In the genomic region with DNA sequence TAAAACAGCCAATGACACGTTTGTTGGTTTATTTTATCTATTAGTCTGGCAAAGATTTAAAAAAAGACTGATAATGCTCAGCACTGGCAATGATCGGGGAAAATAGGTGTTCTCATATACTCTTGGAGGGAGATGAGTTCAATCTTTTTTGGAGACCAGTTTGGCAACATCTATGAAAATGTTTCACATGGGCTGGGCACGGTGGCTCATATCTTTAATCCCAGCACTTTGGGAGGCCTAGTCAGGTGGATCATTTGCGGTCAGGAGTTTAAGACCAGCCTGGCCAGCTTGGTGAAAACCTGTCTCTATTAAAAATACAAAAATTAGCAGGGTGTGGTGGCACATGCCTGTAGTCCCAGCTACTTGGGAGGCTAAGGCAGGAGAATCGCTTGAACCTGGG, we compare ENCODE assay signal across 37 cellular contexts. TPM values are rescaled to one million over a fixed set of nuclear protein-coding genes. Genes with fewer than 3 reads are reported as not detected.
"Had no signal": no experiment of that assay in that cellular context is flagged by ENCODE, and none has a peak within 500 bp of the region (broad histone marks: within the 10 kb centered on the region; RNA-seq: fewer than 3 reads in every experiment).

No MANE protein-coding gene starts in this region.

- H3K4me3 Mint-ChIP-seq: activated CD4-positive, alpha-beta memory T cell treated with anti-CD3 and anti-CD28 coated beads for 36 hours; activated naive CD4-positive, alpha-beta T cell treated with anti-CD3 and anti-CD28 coated beads for 36 hours; activated naive CD8-positive, alpha-beta T cell treated with anti-CD3 and anti-CD28 coated beads for 36 hours; activated T-helper 1 cell treated with anti-CD3 and anti-CD28 coated beads, Interleukin-12 subunit alpha, Interleukin-12 subunit beta, Interleukin-2, Interleukin-4 antibody, amounts not matched to agents 30 ng/mL and 10 ng/mL and 1 ng/mL, durations not matched to agents 14 hours and 24 hours and 36 hours; naive B cell; nephron progenitor cell; stimulated activated memory B cell treated with anti-CD40 and anti-IgM and Interleukin-4, amounts not matched to agents 10 μg/mL and 1 μg/mL and 100 μg/mL, for 72 hours; stimulated activated naive CD8-positive, alpha-beta T cell treated with anti-CD3 and anti-CD28 coated beads, Interleukin-15, amount 100 ng/mL, for 72 hours; T-helper 1 cell treated with Interleukin-12 subunit alpha and Interleukin-12 subunit beta and Interleukin-4 antibody, amounts not matched to agents 30 μg/mL and 1 μg/mL, for 36 hours had no signal

- H3K4me3 ChIP-seq: adrenal gland, body of pancreas, cardiac muscle cell, colonic mucosa, esophagus muscularis mucosa, left lung, lower lobe of right lung, sigmoid colon, thyroid gland had no signal

- H3K27me3 Mint-ChIP-seq: activated naive CD8-positive, alpha-beta T cell treated with anti-CD3 and anti-CD28 coated beads for 36 hours; progenitor cell of endocrine pancreas had no signal

- H3K4me1 ChIP-seq: adrenal gland, body of pancreas, colonic mucosa, esophagus muscularis mucosa, left lung, lower lobe of right lung, sigmoid colon, thyroid gland had no signal

- H3K27ac Mint-ChIP-seq: activated CD4-positive, alpha-beta memory T cell treated with anti-CD3 and anti-CD28 coated beads for 36 hours; activated naive CD4-positive, alpha-beta T cell treated with anti-CD3 and anti-CD28 coated beads for 36 hours; activated naive CD8-positive, alpha-beta T cell treated with anti-CD3 and anti-CD28 coated beads for 36 hours; activated T-helper 1 cell treated with anti-CD3 and anti-CD28 coated beads, Interleukin-12 subunit alpha, Interleukin-12 subunit beta, Interleukin-2, Interleukin-4 antibody, amounts not matched to agents 30 ng/mL and 10 ng/mL and 1 ng/mL, durations not matched to agents 14 hours and 24 hours and 36 hours; nephron progenitor cell; progenitor cell of endocrine pancreas; stimulated activated memory B cell treated with anti-CD40 and anti-IgM and Interleukin-4, amounts not matched to agents 10 μg/mL and 1 μg/mL and 100 μg/mL, for 72 hours; stimulated activated naive CD8-positive, alpha-beta T cell treated with anti-CD3 and anti-CD28 coated beads, Interleukin-15, amount 100 ng/mL, for 72 hours; T-helper 1 cell treated with Interleukin-12 subunit alpha and Interleukin-12 subunit beta and Interleukin-4 antibody, amounts not matched to agents 30 μg/mL and 1 μg/mL, for 36 hours had no signal

- H3K27ac ChIP-seq: adrenal gland, body of pancreas, cardiac muscle cell, colonic mucosa, esophagus muscularis mucosa, left lung, lower lobe of right lung, neutrophil, sigmoid colon, thyroid gland, WERI-Rb-1 had no signal

- DNase-seq: activated CD4-positive, alpha-beta memory T cell treated with anti-CD3 and anti-CD28 coated beads for 36 hours; activated CD4-positive, alpha-beta T cell treated with anti-CD3 and anti-CD28 coated beads for 48 hours; activated CD8-positive, alpha-beta memory T cell treated with anti-CD3 and anti-CD28 coated beads, Interleukin-2, amount 50 U/mL, for 4 hours; activated effector memory CD4-positive, alpha-beta T cell treated with anti-CD3 and anti-CD28 coated beads, Interleukin-2, amount 50 U/mL, for 16 hours; activated naive CD4-positive, alpha-beta T cell treated with anti-CD3 and anti-CD28 coated beads for 36 hours; activated naive CD8-positive, alpha-beta T cell treated with anti-CD3 and anti-CD28 coated beads for 36 hours; activated T-cell treated with anti-CD3 and anti-CD28 coated beads, Interleukin-2, amount 50 U/mL, for 1 hour; adrenal gland; aorta; body of pancreas; cerebellar nuclear complex; colonic mucosa; effector memory CD4-positive, alpha-beta T cell; left lung; lower lobe of right lung; naive B cell; nephron progenitor cell; retina; sigmoid colon; small intestine; stimulated activated CD4-positive, alpha-beta T cell treated with anti-CD3 and anti-CD28 coated beads, Interleukin-1b, Interleukin-23, amount 100 ng/mL, for 48 hours; stimulated activated CD4-positive, alpha-beta T cell treated with anti-CD3 and anti-CD28 coated beads, Interleukin-4, amount 100 ng/mL, for 4 hours; stimulated activated CD8-positive, alpha-beta memory T cell treated with anti-CD3 and anti-CD28 coated beads, Interleukin-4, amount 100 ng/mL, for 48 hours; stimulated activated naive CD8-positive, alpha-beta T cell treated with anti-CD3 and anti-CD28 coated beads, Interleukin-15, amount 100 ng/mL, for 72 hours; substantia nigra; SW 1271; T-helper 9 cell; thyroid gland; WERI-Rb-1 had no signal

- H3K27me3 ChIP-seq: adrenal gland, body of pancreas, cardiac muscle cell, colonic mucosa, sigmoid colon, thyroid gland had no signal

- H3K9me3 Mint-ChIP-seq: activated CD4-positive, alpha-beta memory T cell treated with anti-CD3 and anti-CD28 coated beads for 36 hours; activated naive CD4-positive, alpha-beta T cell treated with anti-CD3 and anti-CD28 coated beads for 36 hours; activated naive CD8-positive, alpha-beta T cell treated with anti-CD3 and anti-CD28 coated beads for 36 hours; activated T-helper 1 cell treated with anti-CD3 and anti-CD28 coated beads, Interleukin-12 subunit alpha, Interleukin-12 subunit beta, Interleukin-2, Interleukin-4 antibody, amounts not matched to agents 30 ng/mL and 10 ng/mL and 1 ng/mL, durations not matched to agents 14 hours and 24 hours and 36 hours; naive B cell; nephron progenitor cell; stimulated activated memory B cell treated with anti-CD40 and anti-IgM and Interleukin-4, amounts not matched to agents 10 μg/mL and 1 μg/mL and 100 μg/mL, for 72 hours; stimulated activated naive CD8-positive, alpha-beta T cell treated with anti-CD3 and anti-CD28 coated beads, Interleukin-15, amount 100 ng/mL, for 72 hours; T-helper 1 cell treated with Interleukin-12 subunit alpha and Interleukin-12 subunit beta and Interleukin-4 antibody, amounts not matched to agents 30 μg/mL and 1 μg/mL, for 36 hours had no signal

- H3K36me3 ChIP-seq: adrenal gland, cardiac muscle cell, colonic mucosa, esophagus muscularis mucosa, left lung, lower lobe of right lung, neutrophil, sigmoid colon, thyroid gland, WERI-Rb-1 had no signal

- H3K4me1 Mint-ChIP-seq: activated naive CD8-positive, alpha-beta T cell treated with anti-CD3 and anti-CD28 coated beads for 36 hours; naive B cell; nephron progenitor cell; stimulated activated memory B cell treated with anti-CD40 and anti-IgM and Interleukin-4, amounts not matched to agents 10 μg/mL and 1 μg/mL and 100 μg/mL, for 72 hours; stimulated activated naive CD8-positive, alpha-beta T cell treated with anti-CD3 and anti-CD28 coated beads, Interleukin-15, amount 100 ng/mL, for 72 hours had no signal

- H3K36me3 Mint-ChIP-seq: activated CD4-positive, alpha-beta memory T cell treated with anti-CD3 and anti-CD28 coated beads for 36 hours; activated naive CD8-positive, alpha-beta T cell treated with anti-CD3 and anti-CD28 coated beads for 36 hours; naive B cell; stimulated activated memory B cell treated with anti-CD40 and anti-IgM and Interleukin-4, amounts not matched to agents 10 μg/mL and 1 μg/mL and 100 μg/mL, for 72 hours had no signal

- H3K9me3 ChIP-seq: adrenal gland, body of pancreas, colonic mucosa, esophagus muscularis mucosa, left lung, lower lobe of right lung, neutrophil, sigmoid colon, thyroid gland had no signal

RNA-seq across cellular contexts. Expression of a gene that starts 6.8 kb away (rescaled TPM):
- total RNA-seq: dermis microvascular lymphatic vessel endothelial cell had no signal
